Comparison of ENCODE assay signal across 20 cellular contexts in genomic region chr13:105984236-105984635, GRCh38.
"Had no signal": no experiment of that assay in that cellular context is flagged by ENCODE, and none has a peak within 500 bp of the region (broad histone marks: within the 10 kb centered on the region; RNA-seq: fewer than 3 reads in every experiment).

No MANE protein-coding gene starts in this region.

- H3K27me3 ChIP-seq: neural progenitor cell, spleen, upper lobe of left lung had no signal

- H3K36me3 Mint-ChIP-seq: activated naive CD8-positive, alpha-beta T cell treated with anti-CD3 and anti-CD28 coated beads for 36 hours; naive thymus-derived CD8-positive, alpha-beta T cell; neural progenitor cell had no signal

- DNase-seq: activated CD4-positive, alpha-beta T cell treated with anti-CD3 and anti-CD28 coated beads for 1 hour; activated CD4-positive, alpha-beta T cell treated with anti-CD3 and anti-CD28 coated beads, Interleukin-2, amount 50 U/mL, for 1 hour; activated naive CD4-positive, alpha-beta T cell; activated naive CD8-positive, alpha-beta T cell treated with anti-CD3 and anti-CD28 coated beads for 36 hours; activated T-cell treated with anti-CD3 and anti-CD28 coated beads, Interleukin-2, amount 50 U/mL, for 24 hours; cerebellar nuclear complex; foreskin melanocyte; islet precursor cell; naive thymus-derived CD8-positive, alpha-beta T cell; spleen; stimulated activated CD4-positive, alpha-beta T cell treated with anti-CD3 and anti-CD28 coated beads, Interleukin-4, amount 100 ng/mL, for 1 hour; stimulated activated naive CD4-positive, alpha-beta T cell treated with Interleukin-2 at 50 U/mL for 16 hours; T-helper 9 cell; upper lobe of left lung had no signal

- H3K4me3 Mint-ChIP-seq: activated naive CD8-positive, alpha-beta T cell treated with anti-CD3 and anti-CD28 coated beads for 36 hours; activated T-cell treated with anti-CD3 and anti-CD28 coated beads, Interleukin-2, amount 50 U/mL, for 24 hours; activated T-helper 17 cell treated with anti-CD3 and anti-CD28 coated beads, Interleukin-2, amount 50 U/mL, for 72 hours; naive thymus-derived CD8-positive, alpha-beta T cell; neural progenitor cell had no signal

- ATAC-seq: activated T-helper 17 cell treated with anti-CD3 and anti-CD28 coated beads, Interleukin-2, amount 50 U/mL, for 72 hours; left lobe of liver; naive thymus-derived CD8-positive, alpha-beta T cell had no signal

- H3K4me1 Mint-ChIP-seq: activated naive CD8-positive, alpha-beta T cell treated with anti-CD3 and anti-CD28 coated beads for 36 hours; activated T-helper 17 cell treated with anti-CD3 and anti-CD28 coated beads, Interleukin-2, amount 50 U/mL, for 72 hours; naive thymus-derived CD8-positive, alpha-beta T cell had no signal

- H3K27ac ChIP-seq: coronary artery, neural progenitor cell, spleen, thoracic aorta, upper lobe of left lung had no signal

- H3K9me3 Mint-ChIP-seq: activated naive CD8-positive, alpha-beta T cell treated with anti-CD3 and anti-CD28 coated beads for 36 hours; activated T-cell treated with anti-CD3 and anti-CD28 coated beads, Interleukin-2, amount 50 U/mL, for 24 hours; activated T-helper 17 cell treated with anti-CD3 and anti-CD28 coated beads, Interleukin-2, amount 50 U/mL, for 72 hours; neural progenitor cell had no signal

- H3K4me3 ChIP-seq: coronary artery, lung, neural progenitor cell, spleen, thoracic aorta, upper lobe of left lung had no signal

- H3K4me1 ChIP-seq: neural progenitor cell, spleen, upper lobe of left lung had no signal

- H3K27ac Mint-ChIP-seq: activated naive CD8-positive, alpha-beta T cell treated with anti-CD3 and anti-CD28 coated beads for 36 hours; activated T-cell treated with anti-CD3 and anti-CD28 coated beads, Interleukin-2, amount 50 U/mL, for 24 hours; activated T-helper 17 cell treated with anti-CD3 and anti-CD28 coated beads, Interleukin-2, amount 50 U/mL, for 72 hours; naive thymus-derived CD8-positive, alpha-beta T cell; neural progenitor cell had no signal

- H3K27me3 Mint-ChIP-seq: activated naive CD8-positive, alpha-beta T cell treated with anti-CD3 and anti-CD28 coated beads for 36 hours; activated T-cell treated with anti-CD3 and anti-CD28 coated beads, Interleukin-2, amount 50 U/mL, for 24 hours; activated T-helper 17 cell treated with anti-CD3 and anti-CD28 coated beads, Interleukin-2, amount 50 U/mL, for 72 hours had no signal

- H3K36me3 ChIP-seq: neural progenitor cell, spleen, thoracic aorta, upper lobe of left lung had no signal

- H3K9me3 ChIP-seq: spleen, thoracic aorta, upper lobe of left lung had no signal
